ENCODE assay signal across 1 cellular context in genomic region chr4:57060717-57061067, GRCh38.
TF ChIP-seq lines count a peak whose summit lies in the region.

No MANE protein-coding gene starts in this region.

TF ChIP-seq in H1, 55 proteins besides CTCF, POLR2A, EP300 and RAD21:
- 0 out of 2 replicates have a peak, but pooled peaks have one; percentile 22 for TF ChIP-seq CEBPB (IDR thresholded peaks at IDR 0.05; ENCODE audit: low read depth, low read length)
